In the genomic region with DNA sequence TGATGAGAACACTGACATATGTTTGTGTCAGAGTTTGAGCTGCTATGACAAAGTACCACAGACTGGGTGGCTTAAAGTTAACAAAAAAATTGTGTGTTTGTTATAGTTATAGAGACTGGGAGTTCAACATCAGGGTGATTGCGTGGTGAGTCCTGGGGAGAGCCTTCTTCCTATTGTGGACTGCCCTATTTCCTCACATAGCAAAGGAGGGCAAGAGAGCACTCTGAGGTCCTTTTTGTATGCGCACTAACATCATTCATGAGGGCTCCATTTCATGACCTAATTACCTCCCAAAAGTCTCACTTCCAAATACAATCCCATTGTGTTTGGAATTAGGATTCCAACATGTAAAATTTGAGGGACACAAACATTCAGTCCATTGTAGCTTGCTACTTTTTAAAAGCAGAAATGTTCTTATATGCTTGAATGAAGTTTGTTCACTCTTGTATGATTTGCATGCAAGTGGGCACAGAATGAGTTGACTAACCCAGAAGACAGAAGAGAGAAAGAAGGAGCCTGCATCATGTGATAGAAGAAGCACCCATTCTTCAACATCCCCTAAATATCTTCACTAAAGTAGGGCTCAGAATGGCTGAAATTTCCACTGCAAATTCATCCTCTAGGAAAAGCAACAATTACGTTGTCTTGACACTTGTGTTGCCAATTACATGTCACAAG, we compare ENCODE assay signal across 18 cellular contexts. TPM values are rescaled to one million over a fixed set of nuclear protein-coding genes. Genes with fewer than 3 reads are reported as not detected.
DNase-seq lines count a peak whose midpoint lies in the region; ATAC-seq and TF ChIP-seq lines count a peak whose summit lies in the region.
"Had no signal": no experiment of that assay in that cellular context is flagged by ENCODE, and none has a peak within 500 bp of the region (broad histone marks: within the 10 kb centered on the region; RNA-seq: fewer than 3 reads in every experiment).

No MANE protein-coding gene starts in this region.

- no peak overlapping the region for H2BK5ac ChIP-seq in neuronal stem cell (ENCODE audit: low read length)

- H3F3A ChIP-seq in smooth muscle cell (ENCODE audit: low read depth) = no peaks in the 10 kb centered on the region

- ATAC-seq in GM18499 (IDR thresholded peaks at IDR 0.05; ENCODE audit: insufficient read depth, unreplicated experiment) (peak; percentile 93), GM19397 (IDR thresholded peaks at IDR 0.05; ENCODE audit: unreplicated experiment) (peak; percentile 89), HG02763 (IDR thresholded peaks at IDR 0.05; ENCODE audit: unreplicated experiment) (peak; percentile 81), HG03378 (IDR thresholded peaks at IDR 0.05; ENCODE audit: unreplicated experiment) (peak; percentile 81), psoas muscle (no peak)
- ATAC-seq: A549; activated CD4-positive, CD25-positive, alpha-beta regulatory T cell treated with anti-CD3 and anti-CD28 coated beads, Interleukin-2, amount 50 U/mL, for 24 hours; gastroesophageal sphincter had no signal

- intact Hi-C loops in psoas muscle (cut with DNase I) = no loop called here

- H4K20me1 ChIP-seq in smooth muscle cell (ENCODE audit: low read depth) = no peaks in the 10 kb centered on the region

- WGBS in neuronal stem cell (ENCODE audit: extremely low coverage in 2 of 2, insufficient read length in 2 of 2, insufficient replicate concordance in 1 of 2), 2 donors = no CpG with 5 or more reads among the region's 3 CpGs
- WGBS in smooth muscle cell (ENCODE audit: low lambda C conversion rate) = 95% methylated on average over 3 of the region's 3 CpGs
- WGBS in psoas muscle, 3 donors = 84 to 89% (median 88%) methylated on average over 3 of the region's 3 CpGs

- H2BK120ac ChIP-seq in neuronal stem cell (ENCODE audit: low read depth, low read length) = no peak overlapping the region

- H3K4ac ChIP-seq in neuronal stem cell (ENCODE audit: low read length) = no peak overlapping the region

- no peaks in the 10 kb centered on the region for H3K4me1 ChIP-seq in neuronal stem cell (ENCODE audit: control insufficient read depth in 2 of 2, insufficient read depth in 1 of 2, low read depth in 1 of 2, low read length in 2 of 2)
- no peaks in the 10 kb centered on the region for H3K4me1 ChIP-seq in smooth muscle cell (ENCODE audit: low read depth)
- H3K4me1 ChIP-seq in psoas muscle = no peaks in the 10 kb centered on the region
- H3K4me1 ChIP-seq: A549, gastroesophageal sphincter, thyroid gland had no signal

- no peak overlapping the region for H3K4me3 ChIP-seq in neuronal stem cell (ENCODE audit: low read length in 2 of 2)
- no peak overlapping the region for H3K4me3 ChIP-seq in smooth muscle cell
- H3K4me3 ChIP-seq in psoas muscle = no peak overlapping the region
- H3K4me3 ChIP-seq: A549, gastroesophageal sphincter, thyroid gland had no signal

- no peak overlapping the region for H3K14ac ChIP-seq in neuronal stem cell (ENCODE audit: low read length)

- H3K27ac ChIP-seq in neuronal stem cell (replicated peaks; ENCODE audit: low read length) = no peak overlapping the region
- H3K27ac ChIP-seq in smooth muscle cell (ENCODE audit: low read depth) = no peak overlapping the region
- no peak overlapping the region for H3K27ac ChIP-seq in psoas muscle
- H3K27ac ChIP-seq: A549, gastroesophageal sphincter, thyroid gland had no signal

- no peaks in the 10 kb centered on the region for H3K36me3 ChIP-seq in neuronal stem cell (replicated peaks in 1 of 2; ENCODE audit: control insufficient read depth in 2 of 2, insufficient read depth in 2 of 2, low read length in 2 of 2)
- no peaks in the 10 kb centered on the region for H3K36me3 ChIP-seq in smooth muscle cell (ENCODE audit: low read depth)
- no peaks in the 10 kb centered on the region for H3K36me3 ChIP-seq in psoas muscle (ENCODE audit: insufficient read depth in 1 of 2, low read depth in 1 of 2)
- H3K36me3 ChIP-seq: gastroesophageal sphincter, thyroid gland had no signal

- H3K4me2 ChIP-seq in neuronal stem cell (ENCODE audit: insufficient read depth, low read length, poor library complexity, severe bottlenecking) (no peak overlapping the region), smooth muscle cell (no peak overlapping the region)
- H3K4me2 ChIP-seq: A549 had no signal

- no peaks in the 10 kb centered on the region for H3K79me1 ChIP-seq in neuronal stem cell (ENCODE audit: low read depth, low read length)

- H4K8ac ChIP-seq in neuronal stem cell (ENCODE audit: low read depth, low read length) = no peak overlapping the region

- DNase-seq in neuronal stem cell (ENCODE audit: low spot score) (no peak), HUDEP-2 (lab: John Stamatoyannopoulos, UW; ENCODE audit: unreplicated experiment in 76 of 76) (no peak), smooth muscle cell (lab: John Stamatoyannopoulos, UW; ENCODE audit: unreplicated experiment) (no peak), psoas muscle (no peak)
- DNase-seq: activated naive CD8-positive, alpha-beta T cell treated with anti-CD3 and anti-CD28 coated beads for 36 hours; activated T-cell treated with anti-CD3 and anti-CD28 coated beads for 4 hours; IMR-90; NCI-H1105; NCI-H446 treated with DMSO at 0.1 percent for 48 hours; stimulated activated CD4-positive, alpha-beta T cell treated with anti-CD3 and anti-CD28 coated beads, Interleukin-15, amount 100 ng/mL, for 24 hours; thyroid gland had no signal

- H3K27me3 ChIP-seq in neuronal stem cell (ENCODE audit: control insufficient read depth in 3 of 3, insufficient read depth in 3 of 3, low read depth in 1 of 3, low read length in 3 of 3) = no peaks in the 10 kb centered on the region
- H3K27me3 ChIP-seq in smooth muscle cell (ENCODE audit: low read depth) = no peaks in the 10 kb centered on the region
- H3K27me3 ChIP-seq in psoas muscle (ENCODE audit: insufficient read depth in 3 of 3, low read length in 2 of 3) = peaks cover 0 to 8% (median 5%) of the 10 kb centered on the region in 3 donors
- H3K27me3 ChIP-seq: gastroesophageal sphincter, thyroid gland had no signal

- H3K9me3 ChIP-seq in neuronal stem cell (replicated peaks in 1 of 2; ENCODE audit: control insufficient read depth in 2 of 2, insufficient read depth in 1 of 2, low read depth in 1 of 2, low read length in 2 of 2) (no peaks in the 10 kb centered on the region), smooth muscle cell (replicated peaks; ENCODE audit: low read depth) (no peaks in the 10 kb centered on the region), psoas muscle (no peaks in the 10 kb centered on the region)
- H3K9me3 ChIP-seq: A549, gastroesophageal sphincter, thyroid gland had no signal

- H3K23ac ChIP-seq in neuronal stem cell (ENCODE audit: low read depth, low read length, poor library complexity) = no peak overlapping the region

- H3K18ac ChIP-seq in neuronal stem cell (ENCODE audit: low read length) = no peak overlapping the region

- H3K9ac ChIP-seq in neuronal stem cell (ENCODE audit: low read depth, low read length, poor library complexity) (no peak overlapping the region), smooth muscle cell (ENCODE audit: low read depth) (no peak overlapping the region)

- H2AFZ ChIP-seq in neuronal stem cell (ENCODE audit: low read length) (no peak overlapping the region), smooth muscle cell (ENCODE audit: low read depth) (no peak overlapping the region)

- H4K91ac ChIP-seq in neuronal stem cell (ENCODE audit: low read depth, low read length, poor library complexity) = no peak overlapping the region

- no peak overlapping the region for H2BK15ac ChIP-seq in neuronal stem cell (ENCODE audit: low read length)

- no peak for TF ChIP-seq CTCF in smooth muscle cell (IDR thresholded peaks at IDR 0.05; ENCODE audit: borderline replicate concordance, insufficient read depth, poor library complexity, severe bottlenecking)
- TF ChIP-seq CTCF in psoas muscle (IDR thresholded peaks at IDR 0.05) = no peak

- no peaks in the 10 kb centered on the region for H3K79me2 ChIP-seq in smooth muscle cell (ENCODE audit: low read depth)

- H2AK5ac ChIP-seq in neuronal stem cell (ENCODE audit: low read depth, low read length) = no peak overlapping the region

- no peak overlapping the region for H2BK12ac ChIP-seq in neuronal stem cell (ENCODE audit: low read length)

RNA-seq across cellular contexts. Expression of a gene that starts 18.9 kb away (rescaled TPM):
- polyA plus RNA-seq in neuronal stem cell (2013, experiment 1 of 2) = 20.9 TPM
- polyA plus RNA-seq in neuronal stem cell (2013, experiment 2 of 2) = 20.1 TPM
- total RNA-seq in smooth muscle cell (314 and 372 TPM in 2 replicates), psoas muscle (1 to 10 TPM in 3 of 4 donors, under 1 TPM in 1; 0.42 to 1.5 (median 1.2) TPM)
- polyA plus RNA-seq in smooth muscle cell (92.7 and 110 TPM in 2 replicates), psoas muscle (under 1 TPM; 0.44 to 0.70 (median 0.48) TPM)

Comparison
In these comparisons a context has a peak if more than half of its experiments do, and no peak if none do; other contexts are left out.
1. ATAC-seq: peak in GM18499 (single experiment), GM19397 (single experiment), HG02763 (single experiment) and HG03378 (single experiment); none in psoas muscle (0 of 4).
2. RNA of a gene that starts 18.9 kb away (total RNA-seq): 314 to 372 TPM in smooth muscle cell; 0.42 to 1.5 TPM in psoas muscle; every median in the first group is over 100 times any median in the second.